In the genomic region with DNA sequence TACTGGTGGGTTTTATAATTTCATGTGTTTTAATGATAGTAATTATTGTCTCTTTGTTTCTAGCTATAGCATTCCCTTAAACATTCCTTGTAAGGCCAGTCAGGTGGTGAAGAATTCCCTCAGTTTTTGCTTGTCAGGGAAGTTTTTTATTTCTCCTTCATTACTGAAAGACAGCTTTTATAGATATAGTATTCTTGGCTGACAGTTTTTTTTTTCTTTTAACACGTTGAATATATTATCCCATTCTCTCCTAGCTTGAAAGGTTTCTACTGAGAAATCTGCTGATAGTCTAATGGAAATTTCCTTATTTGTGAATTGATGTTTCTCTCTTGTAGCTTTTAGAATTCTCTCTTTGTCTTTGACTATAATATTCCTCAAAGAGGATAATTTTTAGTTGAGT, we compare ENCODE assay signal across 25 cellular contexts.
"Had no signal": no experiment of that assay in that cellular context is flagged by ENCODE, and none has a peak within 500 bp of the region (broad histone marks: within the 10 kb centered on the region; RNA-seq: fewer than 3 reads in every experiment).

No MANE protein-coding gene starts in this region.

- H3K36me3 ChIP-seq: colonic mucosa, esophagus muscularis mucosa, esophagus squamous epithelium, gastrocnemius medialis, gastroesophageal sphincter, heart left ventricle, heart right ventricle had no signal

- H3K4me3 Mint-ChIP-seq: dendritic cell treated with granulocyte-macrophage colony-stimulating factor and Interleukin-4, amounts not matched to agents 40 ng/mL and 50 ng/mL, for 4 days; effector memory CD8-positive, alpha-beta T cell; endodermal cell had no signal

- H3K27ac ChIP-seq: colonic mucosa, coronary artery, dorsolateral prefrontal cortex, epithelial cell of prostate, esophagus muscularis mucosa, esophagus squamous epithelium, foreskin keratinocyte, gastrocnemius medialis, gastroesophageal sphincter, heart left ventricle, heart right ventricle had no signal

- H3K4me3 ChIP-seq: colonic mucosa, coronary artery, dorsolateral prefrontal cortex, esophagus muscularis mucosa, esophagus squamous epithelium, gastrocnemius medialis, gastroesophageal sphincter, heart left ventricle, heart right ventricle had no signal

- DNase-seq: colonic mucosa; cortex of kidney; dermis blood vessel endothelial cell; dorsolateral prefrontal cortex; effector CD4-positive, alpha-beta T cell; effector CD8-positive, alpha-beta T cell; effector memory CD4-positive, alpha-beta T cell; effector memory CD8-positive, alpha-beta T cell; endodermal cell; erythroblast; esophagus squamous epithelium; foreskin fibroblast; foreskin keratinocyte; foreskin melanocyte; gastrocnemius medialis; glutamatergic neuron; head of caudate nucleus; heart left ventricle; heart right ventricle had no signal

- H3K9me3 ChIP-seq: colonic mucosa had no signal

- H3K27ac Mint-ChIP-seq: dendritic cell treated with granulocyte-macrophage colony-stimulating factor and Interleukin-4, amounts not matched to agents 40 ng/mL and 50 ng/mL, for 4 days; effector memory CD8-positive, alpha-beta T cell; endodermal cell had no signal

- H3K4me1 Mint-ChIP-seq: endodermal cell had no signal

- ATAC-seq: effector memory CD8-positive, alpha-beta T cell; esophagus mucosa; foreskin keratinocyte; gastrocnemius medialis; gastroesophageal sphincter; heart left ventricle; heart right ventricle had no signal

- H3K4me1 ChIP-seq: colonic mucosa, esophagus muscularis mucosa, esophagus squamous epithelium, foreskin keratinocyte, gastrocnemius medialis, gastroesophageal sphincter, heart left ventricle, heart right ventricle had no signal
